In the genomic region with DNA sequence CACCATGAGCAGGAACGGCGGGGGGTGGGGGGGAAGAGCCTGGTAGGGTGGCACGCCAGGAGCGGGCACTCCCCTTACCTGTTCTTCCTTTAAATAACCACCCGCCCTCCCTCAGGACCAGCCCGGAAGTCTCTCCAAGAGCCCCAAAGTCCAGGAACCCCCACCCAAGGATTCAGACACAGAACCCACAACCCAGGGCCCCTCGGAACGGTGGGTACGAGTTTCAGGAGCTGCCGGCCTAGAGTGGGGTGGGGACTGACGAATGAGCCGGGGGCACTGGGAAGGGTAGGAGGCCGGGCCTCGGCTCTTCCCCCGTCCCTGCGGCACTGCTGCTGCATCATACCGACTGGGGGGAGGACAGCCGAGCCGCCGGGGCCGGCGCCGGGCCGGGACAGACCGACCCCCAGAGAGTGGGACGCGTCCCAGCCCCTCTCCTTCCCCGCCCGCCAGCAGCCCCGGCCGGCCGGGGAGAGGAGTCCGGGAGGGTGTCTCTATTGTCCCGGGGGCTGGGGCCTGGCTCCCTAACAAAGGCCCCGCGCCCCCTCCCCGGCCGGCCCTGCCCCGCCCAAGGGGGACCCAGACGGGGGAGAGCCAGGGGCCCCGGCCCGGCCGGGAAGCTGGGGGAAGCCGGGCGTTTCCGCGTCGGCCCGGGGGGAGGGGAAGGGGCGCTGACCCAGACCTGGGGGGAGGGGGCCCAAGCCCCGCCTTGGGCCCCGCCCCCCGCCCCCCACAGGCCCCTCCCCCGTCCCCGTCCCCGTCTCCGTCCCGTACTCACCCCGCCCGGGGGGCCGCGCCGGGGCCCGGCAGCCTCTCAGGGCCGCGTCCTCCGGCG, we compare ENCODE assay signal across 8 cellular contexts. TPM values are rescaled to one million over a fixed set of nuclear protein-coding genes. Genes with fewer than 3 reads are reported as not detected.
DNase-seq lines count a peak whose midpoint lies in the region; ATAC-seq lines count a peak whose summit lies in the region.

No MANE protein-coding gene starts in this region.

- peak; percentile 20 for ATAC-seq in HG02798 (IDR thresholded peaks at IDR 0.05; ENCODE audit: poor library complexity, unreplicated experiment)

- peak overlapping the region; percentile 84 for H3K27ac ChIP-seq in temporal lobe (ENCODE audit: low read depth, low read length)

- DNase-seq in NCI-H1694 treated with DMSO at 0.1 percent for 48 hours (lab: John Stamatoyannopoulos, UW) (peak; percentile 18), NCI-H1694 (lab: John Stamatoyannopoulos, UW) (no peak), NCI-H510A (lab: John Stamatoyannopoulos, UW) (peak; percentile 37), epidermal melanocyte (ENCODE audit: insufficient read length, low spot score) (peak; percentile 86), midbrain (lab: John Stamatoyannopoulos, UW) (peak; percentile 37)
- peak; percentile 75 for DNase-seq in activated CD8-positive, alpha-beta memory T cell treated with anti-CD3 and anti-CD28 coated beads, Interleukin-2, amount 50 U/mL, for 48 hours

RNA-seq across cellular contexts. Expression of a gene that starts 0.7 kb away (rescaled TPM):
- 52.9 TPM for total RNA-seq in temporal lobe

RNA-seq across cellular contexts. Expression of a gene that starts 12.2 kb away (rescaled TPM):
- 19.4 TPM for total RNA-seq in temporal lobe

RNA-seq across cellular contexts. Expression of a gene that starts 20.5 kb away (rescaled TPM):
- total RNA-seq in temporal lobe = 61.2 TPM

RNA-seq across cellular contexts. Expression of a gene that starts 28.4 kb away (rescaled TPM):
- not detected for total RNA-seq in temporal lobe

RNA-seq across cellular contexts. Expression of a gene that starts 57.2 kb away (rescaled TPM):
- total RNA-seq in temporal lobe = 0.74 TPM
